In genomic region chr7:100897111-100897608, GRCh38 we compare ENCODE assay signal across 8 cellular contexts. TPM values are rescaled to one million over a fixed set of nuclear protein-coding genes. Genes with fewer than 3 reads are reported as not detected.
A peak's percentile ranks its signal among the peaks of the same experiment; 100 is the strongest.
DNase-seq lines count a peak whose midpoint lies in the region; ATAC-seq and TF ChIP-seq lines count a peak whose summit lies in the region.

No MANE protein-coding gene starts in this region.

- H3K36me3 ChIP-seq in ascending aorta (no peaks in the 10 kb centered on the region), iPS DF 6.9 (ENCODE audit: control insufficient read depth, insufficient read depth, low read length) (no peaks in the 10 kb centered on the region), skeletal muscle satellite cell (ENCODE audit: insufficient read depth, low read length) (no peaks in the 10 kb centered on the region)

- H3K9me3 ChIP-seq in ascending aorta = no peaks in the 10 kb centered on the region
- H3K9me3 ChIP-seq in iPS DF 6.9 (ENCODE audit: control insufficient read depth, insufficient read depth, low read length) = no peaks in the 10 kb centered on the region
- no peaks in the 10 kb centered on the region for H3K9me3 ChIP-seq in skeletal muscle satellite cell (replicated peaks; ENCODE audit: low read length)

- H3K27ac ChIP-seq in ascending aorta (no peak overlapping the region), iPS DF 6.9 (ENCODE audit: low read length) (no peak overlapping the region)

- ATAC-seq in HG03442 (IDR thresholded peaks at IDR 0.05; ENCODE audit: unreplicated experiment) (no peak), HG03045 (IDR thresholded peaks at IDR 0.05; ENCODE audit: unreplicated experiment) (no peak)

- H3K4me2 ChIP-seq in skeletal muscle satellite cell (ENCODE audit: low read length) = peak overlapping the region; percentile 73

- TF ChIP-seq CTCF in GM13976 (IDR thresholded peaks at IDR 0.05; ENCODE audit: borderline replicate concordance, control extremely low read depth, extremely low read depth, insufficient read depth, missing control alignments) (peak; percentile 87), ascending aorta (IDR thresholded peaks at IDR 0.05) (peak; percentile 68 to 73 (median 69))

- DNase-seq in GM13976 (ENCODE audit: low spot score) (peak; percentile 78), SK-MEL-5 (ENCODE audit: low read depth, low spot score) (peak; percentile 51), ascending aorta (ENCODE audit: low spot score in 2 of 2) (no peak), iPS DF 6.9 (ENCODE audit: low read depth, low spot score) (no peak), OCI-M2 (lab: John Stamatoyannopoulos, UW; ENCODE audit: unreplicated experiment) (no peak)

- intact Hi-C loops in ascending aorta (cut with DNase I) = loop anchor here (1.0 to 5.0 kb wide), 2 partner anchors 162 to 180 kb away; no protein-coding TSS in a partner anchor

- H3K4me1 ChIP-seq in ascending aorta (peaks cover 6 to 14% of the 10 kb centered on the region in 2 donors), iPS DF 6.9 (ENCODE audit: control insufficient read depth, insufficient read depth, low read length) (peaks cover 5% of the 10 kb centered on the region; the same call in 1 of the 2 replicates), skeletal muscle satellite cell (ENCODE audit: control insufficient read depth, insufficient read depth, low read length) (peaks cover 6% of the 10 kb centered on the region)

- H3K27me3 ChIP-seq in ascending aorta = peaks cover 14% of the 10 kb centered on the region
- peaks cover 8% of the 10 kb centered on the region for H3K27me3 ChIP-seq in iPS DF 6.9 (ENCODE audit: control insufficient read depth, insufficient read depth, low read length)
- peaks cover 36% of the 10 kb centered on the region for H3K27me3 ChIP-seq in skeletal muscle satellite cell (ENCODE audit: control insufficient read depth, insufficient read depth, low read length)

- WGBS in iPS DF 6.9 (ENCODE audit: insufficient coverage, insufficient read length) = no CpG with 5 or more reads among the region's 35 CpGs

- in situ Hi-C loops in GM13976 (cut with MboI; ENCODE audit: low sequenced_read_pairs, unreplicated experiment) = no loop called here
- in situ Hi-C loops in SK-MEL-5 (cut with HindIII; ENCODE audit: low pct_unique_long_range_greater_than_20kb, low sequenced_read_pairs) = no loop called here

- H3K4me3 ChIP-seq in ascending aorta = peak overlapping the region; percentile 42 to 62
- peak overlapping the region; percentile 20; the same call in 1 of the 2 replicates for H3K4me3 ChIP-seq in iPS DF 6.9 (ENCODE audit: low read length)
- H3K4me3 ChIP-seq in skeletal muscle satellite cell (ENCODE audit: low read length) = peak overlapping the region; percentile 45

- no peak overlapping the region for H3K9ac ChIP-seq in skeletal muscle satellite cell (ENCODE audit: low read depth, low read length)

RNA-seq across cellular contexts. Expression of gene ACHE, which starts 1.5 kb away (rescaled TPM):
- 1.5 and 1.8 TPM in 2 replicates for total RNA-seq in SK-MEL-5 (2014; rRNA removed; shearing (Covaris generic))
- 11.0 TPM in 2 replicates for polyA plus RNA-seq in SK-MEL-5 (2015; cell fraction: cytosol; rRNA removed)
- 23.2 and 32.6 TPM in 2 replicates for polyA plus RNA-seq in SK-MEL-5 (2015; cell fraction: nucleus; rRNA removed)
- total RNA-seq in ascending aorta = 7.8 TPM
- total RNA-seq in skeletal muscle satellite cell (2012; rRNA removed) = 0.25 and 0.66 TPM in 2 replicates

RNA-seq across cellular contexts. Expression of gene UFSP1, which starts 7.6 kb away (rescaled TPM):
- 14.2 and 14.5 TPM in 2 replicates for total RNA-seq in SK-MEL-5 (2014; rRNA removed; shearing (Covaris generic))
- polyA plus RNA-seq in SK-MEL-5 (2015; cell fraction: cytosol; rRNA removed) = 12.0 and 13.0 TPM in 2 replicates
- 13.5 and 24.4 TPM in 2 replicates for polyA plus RNA-seq in SK-MEL-5 (2015; cell fraction: nucleus; rRNA removed)
- total RNA-seq in ascending aorta = 0.53 TPM
- 5.0 and 9.4 TPM in 2 replicates for total RNA-seq in skeletal muscle satellite cell (2012; rRNA removed)

RNA-seq across cellular contexts. Expression of gene SRRT, which starts 22.3 kb away (rescaled TPM):
- 42.2 and 49.8 TPM in 2 replicates for total RNA-seq in SK-MEL-5 (2014; rRNA removed; shearing (Covaris generic))
- 107 and 113 TPM in 2 replicates for polyA plus RNA-seq in SK-MEL-5 (2015; cell fraction: cytosol; rRNA removed)
- 655 and 710 TPM in 2 replicates for polyA plus RNA-seq in SK-MEL-5 (2015; cell fraction: nucleus; rRNA removed)
- 89.2 TPM for total RNA-seq in ascending aorta
- total RNA-seq in skeletal muscle satellite cell (2012; rRNA removed) = 33.4 and 37.5 TPM in 2 replicates

RNA-seq across cellular contexts. Expression of gene TRIP6, which starts 30.0 kb away (rescaled TPM):
- total RNA-seq in SK-MEL-5 (2014; rRNA removed; shearing (Covaris generic)) = 107 and 109 TPM in 2 replicates
- polyA plus RNA-seq in SK-MEL-5 (2015; cell fraction: cytosol; rRNA removed) = 117 and 129 TPM in 2 replicates
- 166 and 196 TPM in 2 replicates for polyA plus RNA-seq in SK-MEL-5 (2015; cell fraction: nucleus; rRNA removed)
- 221 TPM for total RNA-seq in ascending aorta
- 76.2 and 107 TPM in 2 replicates for total RNA-seq in skeletal muscle satellite cell (2012; rRNA removed)

RNA-seq across cellular contexts. Expression of gene SLC12A9, which starts 44.6 kb away (rescaled TPM):
- total RNA-seq in SK-MEL-5 (2014; rRNA removed; shearing (Covaris generic)) = 13.1 and 16.6 TPM in 2 replicates
- polyA plus RNA-seq in SK-MEL-5 (2015; cell fraction: cytosol; rRNA removed) = 25.1 and 30.9 TPM in 2 replicates
- 119 and 144 TPM in 2 replicates for polyA plus RNA-seq in SK-MEL-5 (2015; cell fraction: nucleus; rRNA removed)
- total RNA-seq in ascending aorta = 19.4 TPM
- 12.9 and 18.6 TPM in 2 replicates for total RNA-seq in skeletal muscle satellite cell (2012; rRNA removed)

Comparison
In these comparisons a context has a peak if more than half of its experiments do, and no peak if none do; other contexts are left out.
1. DNase-seq: peak in GM13976 (single experiment) and SK-MEL-5 (single experiment); none in ascending aorta (0 of 2), iPS DF 6.9 (single experiment) and OCI-M2 (single experiment).
2. Peak in every context shown above with its lines, with median percentiles within 50 percentile points of each other: H3K4me3 ChIP-seq.